In the genomic region with DNA sequence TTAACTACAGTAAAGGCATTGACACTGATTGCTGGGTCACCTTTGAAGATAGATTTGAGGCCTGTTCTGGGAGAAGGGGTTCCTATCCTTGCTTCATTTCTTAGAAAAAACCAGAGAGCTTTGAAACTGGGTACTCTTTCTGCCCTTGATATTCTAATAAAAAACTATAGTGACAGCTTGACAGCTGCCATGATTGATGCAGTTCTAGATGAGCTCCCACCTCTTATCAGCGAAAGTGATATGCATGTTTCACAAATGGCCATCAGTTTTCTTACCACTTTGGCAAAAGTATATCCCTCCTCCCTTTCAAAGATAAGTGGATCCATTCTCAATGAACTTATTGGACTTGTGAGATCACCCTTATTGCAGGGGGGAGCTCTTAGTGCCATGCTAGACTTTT, we compare ENCODE assay signal across 28 cellular contexts.
"Had no signal": no experiment of that assay in that cellular context is flagged by ENCODE, and none has a peak within 500 bp of the region (broad histone marks: within the 10 kb centered on the region; RNA-seq: fewer than 3 reads in every experiment).

No MANE protein-coding gene starts in this region.

- H3K4me1 ChIP-seq: left lung, lower lobe of right lung, right atrium auricular region, right lobe of liver, testis, thyroid gland, transverse colon, upper lobe of left lung, vagina had no signal

- H3K27me3 Mint-ChIP-seq: naive thymus-derived CD8-positive, alpha-beta T cell; progenitor cell of endocrine pancreas had no signal

- H3K36me3 ChIP-seq: ovary had no signal

- ATAC-seq: left colon; left lung; lower lobe of right lung; naive thymus-derived CD8-positive, alpha-beta T cell; right lobe of liver had no signal

- H3K4me3 ChIP-seq: left lung, lower lobe of right lung, ovary, right atrium auricular region, right lobe of liver, smooth muscle cell, stomach, testis, thyroid gland, transverse colon, upper lobe of left lung, vagina had no signal

- H3K27ac Mint-ChIP-seq: nephron, progenitor cell of endocrine pancreas had no signal

- H3K4me1 Mint-ChIP-seq: neural crest cell had no signal

- H3K4me2 ChIP-seq: smooth muscle cell had no signal

- FAIRE-seq: keratinocyte had no signal

- H3K4me3 Mint-ChIP-seq: naive thymus-derived CD8-positive, alpha-beta T cell; nephron; neural crest cell had no signal

- H3K9me3 Mint-ChIP-seq: naive thymus-derived CD8-positive, alpha-beta T cell; nephron; neural crest cell had no signal

- DNase-seq: hippocampal formation; kidney glomerular epithelial cell; left colon; left lung; lower lobe of right lung; mammary epithelial cell; mesenchymal stem cell; naive thymus-derived CD8-positive, alpha-beta T cell; ovary; right lobe of liver; stimulated activated CD4-positive, alpha-beta T cell treated with anti-CD3 and anti-CD28 coated beads, Interleukin-1b, Interleukin-23, amount 100 ng/mL, for 48 hours; stimulated activated CD4-positive, alpha-beta T cell treated with anti-CD3 and anti-CD28 coated beads, Interleukin-2, amount 100 ng/mL, for 48 hours; stimulated activated CD4-positive, alpha-beta T cell treated with anti-CD3 and anti-CD28 coated beads, Interleukin-4, amount 100 ng/mL, for 4 hours; stimulated activated CD8-positive, alpha-beta memory T cell treated with anti-CD3 and anti-CD28 coated beads, Interleukin-4, amount 100 ng/mL, for 48 hours; stimulated activated naive CD4-positive, alpha-beta T cell treated with Interleukin-2 at 50 U/mL for 16 hours; stomach; testis; thyroid gland; transverse colon; upper lobe of left lung had no signal

- H3K27me3 ChIP-seq: left lung, neutrophil, ovary, right atrium auricular region, right lobe of liver, stomach, testis, thyroid gland, transverse colon, upper lobe of left lung, vagina had no signal

- H3K9me3 ChIP-seq: left lung, lower lobe of right lung, neutrophil, ovary, right atrium auricular region, right lobe of liver, stomach, testis, thyroid gland, transverse colon, upper lobe of left lung, vagina had no signal

- H3K27ac ChIP-seq: left lung, lower lobe of right lung, neutrophil, ovary, right atrium auricular region, right lobe of liver, stomach, testis, thyroid gland, transverse colon, upper lobe of left lung, vagina had no signal
